8 cellular contexts compared by ENCODE assay signal in the genomic region with DNA sequence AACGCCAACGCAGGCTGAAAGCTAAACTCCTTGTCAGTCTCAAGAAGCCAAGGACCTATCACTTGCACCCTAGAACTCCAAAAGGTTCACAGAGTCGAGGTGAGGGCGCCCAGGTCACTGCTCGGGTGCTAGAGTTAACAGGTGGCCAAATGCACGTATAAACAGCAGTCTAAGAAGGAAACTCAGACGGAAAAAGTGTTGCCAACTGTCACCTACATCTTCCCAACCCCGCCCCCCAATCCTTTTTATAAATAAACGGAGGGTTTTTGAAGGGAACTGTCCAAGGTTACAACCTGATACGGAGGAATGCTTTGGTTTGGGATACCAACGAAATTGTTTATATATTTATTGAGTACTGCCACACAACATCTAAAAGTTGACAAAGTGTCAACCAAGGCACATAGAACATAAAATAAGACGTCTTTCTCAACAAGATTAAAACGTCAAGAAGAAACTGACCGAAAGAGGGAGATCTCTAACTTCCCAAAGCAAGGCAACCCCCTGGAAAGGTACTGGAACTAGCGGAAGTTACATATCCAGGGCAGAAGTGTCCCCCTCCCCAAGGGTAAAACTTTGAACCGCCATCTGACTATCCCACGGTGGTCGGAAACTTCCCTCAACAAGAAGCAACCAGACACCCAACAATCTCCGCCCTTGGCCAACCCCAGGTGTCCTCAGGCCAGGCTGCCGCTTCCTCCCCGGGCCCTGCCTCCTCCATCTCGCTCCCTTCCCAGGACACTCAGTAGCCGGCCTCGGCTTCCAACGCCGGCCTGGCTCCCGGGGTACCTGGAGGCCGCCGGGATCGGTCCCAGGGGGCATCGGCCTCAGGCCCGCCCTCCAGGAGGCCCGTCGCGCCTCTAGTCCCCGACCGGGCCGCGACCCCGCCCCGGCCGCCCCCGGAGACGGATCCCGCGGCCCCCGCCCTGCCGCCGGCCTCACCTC.
DNase-seq lines count a peak whose midpoint lies in the region; ATAC-seq and TF ChIP-seq lines count a peak whose summit lies in the region.

No MANE protein-coding gene starts in this region.

- H3K27ac ChIP-seq in muscle layer of duodenum (ENCODE audit: low read length) (peak overlapping the region; percentile 95), substantia nigra (ENCODE audit: low read depth, low read length, poor library complexity, severe bottlenecking) (peak overlapping the region; percentile 92)

- POLR2A ChIA-PET in AG04449 (lab: Yijun Ruan, JAX) = interaction anchor here (1.2 to 2.6 kb wide), 4 partner anchors 16 to 254 kb away, joined by 3 to 9 read pairs (median 6); a partner anchor contains a TSS

- H3K4me1 ChIP-seq in muscle layer of duodenum (ENCODE audit: control insufficient read depth in 1 of 2, insufficient read depth in 2 of 2, low read length in 2 of 2) = peaks cover 7 to 28% of the 10 kb centered on the region in 2 donors

- no peaks in the 10 kb centered on the region for H3K27me3 ChIP-seq in muscle layer of duodenum (ENCODE audit: low read depth, low read length)

- ATAC-seq in GM18498 (IDR thresholded peaks at IDR 0.05; ENCODE audit: unreplicated experiment) = peak; percentile 27
- ATAC-seq in HG02970 (IDR thresholded peaks at IDR 0.05; ENCODE audit: low FRiP score, unreplicated experiment) = peak; percentile 11

- CTCF ChIA-PET in AG04449 (lab: Yijun Ruan, JAX) = interaction anchor here (0.8 to 4.3 kb wide), 11 partner anchors 10 to 119 kb away, joined by 3 to 21 read pairs (median 3); a partner anchor contains a TSS

- H3K9me3 ChIP-seq in muscle layer of duodenum (ENCODE audit: control insufficient read depth in 1 of 2, low read length in 2 of 2) = no peaks in the 10 kb centered on the region

- H3K4me3 ChIP-seq in AG04449 (ENCODE audit: low read depth, low read length) = peak overlapping the region; percentile 96
- peak overlapping the region; percentile 91 to 95 for H3K4me3 ChIP-seq in muscle layer of duodenum (ENCODE audit: low read depth in 1 of 2, low read length in 2 of 2)

- H3K36me3 ChIP-seq in muscle layer of duodenum (ENCODE audit: control insufficient read depth in 1 of 2, insufficient read depth in 2 of 2, low read length in 2 of 2) = peaks cover 0 to 20% of the 10 kb centered on the region in 2 donors

- DNase-seq in AG04449 (ENCODE audit: low read depth, low spot score) (no peak), NOMO-1 treated with dmso at 0.1 percent for 144 hours (lab: John Stamatoyannopoulos, UW; ENCODE audit: unreplicated experiment) (peak; percentile 7), activated T-helper 1 cell treated with Interleukin-2 at 50 U/mL for 16 hours (ENCODE audit: low read depth) (peak; percentile 25), fibroblast of gingiva (ENCODE audit: low read depth) (peak; percentile 46), substantia nigra (lab: John Stamatoyannopoulos, UW) (peak in 33 of 49 donors; percentile 3 to 77 (median 23))

- peak; percentile 5 for TF ChIP-seq CTCF in AG04449 (IDR thresholded peaks at IDR 0.05; ENCODE audit: insufficient read depth, low read length, missing control alignments)
